In genomic region chr5:10130881-10131280, GRCh38 we compare ENCODE assay signal across 22 cellular contexts.
"Had no signal": no experiment of that assay in that cellular context is flagged by ENCODE, and none has a peak within 500 bp of the region (broad histone marks: within the 10 kb centered on the region; RNA-seq: fewer than 3 reads in every experiment).

No MANE protein-coding gene starts in this region.

- H3K4me1 Mint-ChIP-seq: memory B cell; naive thymus-derived CD4-positive, alpha-beta T cell had no signal

- H3K9me3 Mint-ChIP-seq: memory B cell, type B pancreatic cell had no signal

- H3K27me3 Mint-ChIP-seq: type B pancreatic cell had no signal

- H3K9me3 ChIP-seq: esophagus muscularis mucosa, gastroesophageal sphincter, left ventricle myocardium inferior, lower lobe of right lung, neutrophil, spleen, stomach had no signal

- H3K4me2 ChIP-seq: hepatocyte had no signal

- H3K36me3 Mint-ChIP-seq: memory B cell; naive thymus-derived CD4-positive, alpha-beta T cell; type B pancreatic cell had no signal

- H3K27ac Mint-ChIP-seq: memory B cell; naive thymus-derived CD4-positive, alpha-beta T cell; type B pancreatic cell had no signal

- ATAC-seq: gastroesophageal sphincter; left cardiac atrium; lower lobe of right lung; naive thymus-derived CD4-positive, alpha-beta T cell; sciatic nerve had no signal

- H3K4me3 Mint-ChIP-seq: memory B cell; naive thymus-derived CD4-positive, alpha-beta T cell; type B pancreatic cell had no signal

- H3K4me1 ChIP-seq: esophagus muscularis mucosa, gastroesophageal sphincter, left ventricle myocardium inferior, lower lobe of right lung, spleen, stomach had no signal

- H2AFZ ChIP-seq: hepatocyte had no signal

- H3K27ac ChIP-seq: epithelial cell of prostate, esophagus muscularis mucosa, gastroesophageal sphincter, hepatocyte, left ventricle myocardium inferior, lower lobe of right lung, neutrophil, spleen, stomach had no signal

- DNase-seq: cortex of kidney; dorsolateral prefrontal cortex; effector CD8-positive, alpha-beta T cell; kidney; left cardiac atrium; left ventricle myocardium inferior; lower lobe of right lung; naive thymus-derived CD4-positive, alpha-beta T cell; posterior cingulate gyrus; spleen; stimulated activated CD4-positive, alpha-beta T cell treated with anti-CD3 and anti-CD28 coated beads, Interleukin-2, amount 100 ng/mL, for 24 hours; stimulated activated naive CD4-positive, alpha-beta T cell; stomach; substantia nigra had no signal

- H3K27me3 ChIP-seq: dorsolateral prefrontal cortex, esophagus muscularis mucosa, gastroesophageal sphincter, hepatocyte, neutrophil, spleen, stomach had no signal

- H3K4me3 ChIP-seq: dorsolateral prefrontal cortex, esophagus muscularis mucosa, gastroesophageal sphincter, hepatocyte, left ventricle myocardium inferior, lower lobe of right lung, spleen, stomach had no signal

- H3K36me3 ChIP-seq: esophagus muscularis mucosa, gastroesophageal sphincter, left ventricle myocardium inferior, lower lobe of right lung, neutrophil, spleen, stomach had no signal
